In the genomic region with DNA sequence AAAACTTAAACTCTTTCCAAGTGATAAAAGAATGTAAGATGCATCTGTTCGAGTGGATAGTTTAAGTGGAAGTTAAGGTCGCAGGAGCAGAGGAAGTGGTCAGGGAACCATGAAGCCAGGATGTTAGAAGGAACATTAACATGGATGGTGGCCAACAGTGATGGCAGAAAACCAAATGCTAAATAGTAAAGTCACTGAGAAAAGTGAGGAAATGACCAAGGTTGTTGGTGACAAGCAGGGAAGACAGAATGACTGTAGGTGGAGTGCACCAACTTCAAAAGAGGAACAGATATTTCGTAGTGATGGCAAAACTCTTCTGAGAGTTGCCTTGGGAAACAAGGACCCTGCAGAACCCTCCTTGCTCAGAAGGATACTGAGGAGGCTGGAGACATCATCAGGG, we compare ENCODE assay signal across 14 cellular contexts.
DNase-seq lines count a peak whose midpoint lies in the region; ATAC-seq and TF ChIP-seq lines count a peak whose summit lies in the region.
"Had no signal": no experiment of that assay in that cellular context is flagged by ENCODE, and none has a peak within 500 bp of the region (broad histone marks: within the 10 kb centered on the region; RNA-seq: fewer than 3 reads in every experiment).

No MANE protein-coding gene starts in this region.

- H3K9me3 ChIP-seq in gastrocnemius medialis = no peaks in the 10 kb centered on the region

- H3K27ac ChIP-seq in brain microvascular endothelial cell = peak overlapping the region; percentile 18
- peak overlapping the region in 1 of 4 donors; percentile 40 for H3K27ac ChIP-seq in gastrocnemius medialis

- DNase-seq in ELR (ENCODE audit: low read depth) = peak; percentile 22
- peak; percentile 31 to 35 for DNase-seq in Kasumi-1 (lab: John Stamatoyannopoulos, UW)
- DNase-seq in brain microvascular endothelial cell = peak; percentile 42
- DNase-seq in mesothelial cell of epicardium (ENCODE audit: low spot score in 2 of 2, unreplicated experiment in 2 of 2) = no peak
- DNase-seq in GM10248 (ENCODE audit: extremely low spot score) = no peak
- no peak for DNase-seq in gastrocnemius medialis
- no peak for DNase-seq in NCI-H187 (lab: John Stamatoyannopoulos, UW)
- DNase-seq: activated naive CD4-positive, alpha-beta T cell treated with anti-CD3 and anti-CD28 coated beads, Interleukin-2, amount 10 ng/mL, durations not matched to agents 7 days and 5 days; left colon; NCI-H2227 treated with DMSO at 0.1 percent for 48 hours; small intestine; stimulated activated naive CD4-positive, alpha-beta T cell treated with Interleukin-2 at 50 U/mL for 16 hours had no signal

- intact Hi-C loops in gastrocnemius medialis (cut with DNase I; ENCODE audit: low total_unique reads) = no loop called here

- ATAC-seq in gastrocnemius medialis (no peak), HG03457 (IDR thresholded peaks at IDR 0.05; ENCODE audit: unreplicated experiment) (no peak)
- ATAC-seq: HCT116, left colon had no signal

- in situ Hi-C loops in brain microvascular endothelial cell (cut with HindIII; ENCODE audit: low pct_ligation_motif_present, low sequenced_read_pairs) (no loop called here), gastrocnemius medialis (cut with MboI; ENCODE audit: low sequenced_read_pairs in 4 of 4) (loop anchor here in 3 of 4 donors (25.0 kb wide), 2 partner anchors 289 to 764 kb away; partner anchors contain the start of gene CBR4 (in 1 of the 3))

- H3K9me3 Mint-ChIP-seq in mesothelial cell of epicardium = peaks cover 18% of the 10 kb centered on the region
- H3K9me3 Mint-ChIP-seq: activated naive CD4-positive, alpha-beta T cell treated with anti-CD3 and anti-CD28 coated beads, Interleukin-2, amount 10 ng/mL, durations not matched to agents 7 days and 5 days had no signal

- H3K36me3 Mint-ChIP-seq in mesothelial cell of epicardium = peaks cover 44% of the 10 kb centered on the region
- H3K36me3 Mint-ChIP-seq: activated naive CD4-positive, alpha-beta T cell treated with anti-CD3 and anti-CD28 coated beads, Interleukin-2, amount 10 ng/mL, durations not matched to agents 7 days and 5 days had no signal

- H3K27me3 ChIP-seq in brain microvascular endothelial cell (replicated peaks) (no peaks in the 10 kb centered on the region), gastrocnemius medialis (no peaks in the 10 kb centered on the region)

- H3K36me3 ChIP-seq in brain microvascular endothelial cell (replicated peaks) (no peaks in the 10 kb centered on the region), gastrocnemius medialis (no peaks in the 10 kb centered on the region)

- no peak for TF ChIP-seq POLR2A in gastrocnemius medialis (IDR thresholded peaks at IDR 0.05)

- H3K4me1 Mint-ChIP-seq in mesothelial cell of epicardium = peaks cover 5% of the 10 kb centered on the region

- peak overlapping the region; percentile 45 for H3K27ac Mint-ChIP-seq in mesothelial cell of epicardium
- H3K27ac Mint-ChIP-seq: activated naive CD4-positive, alpha-beta T cell treated with anti-CD3 and anti-CD28 coated beads, Interleukin-2, amount 10 ng/mL, durations not matched to agents 7 days and 5 days had no signal

- no peak for TF ChIP-seq CTCF in brain microvascular endothelial cell (IDR thresholded peaks at IDR 0.05; ENCODE audit: low read depth, low read length, missing control alignments)
- no peak for TF ChIP-seq CTCF in mesothelial cell of epicardium (IDR thresholded peaks at IDR 0.05; ENCODE audit: unreplicated experiment)
- no peak for TF ChIP-seq CTCF in GM10248 (IDR thresholded peaks at IDR 0.05; ENCODE audit: control extremely low read depth, extremely low read depth, low read depth, missing control alignments)
- no peak for TF ChIP-seq CTCF in gastrocnemius medialis (IDR thresholded peaks at IDR 0.05 in 4 of 5, conservative IDR thresholded peaks at IDR 0.05 in 1 of 5)

- POLR2A ChIA-PET in GM10248 (lab: Yijun Ruan, JAX) = no interaction called here

- H3K27me3 Mint-ChIP-seq in mesothelial cell of epicardium (ENCODE audit: low read depth) = no peaks in the 10 kb centered on the region
- H3K27me3 Mint-ChIP-seq: activated naive CD4-positive, alpha-beta T cell treated with anti-CD3 and anti-CD28 coated beads, Interleukin-2, amount 10 ng/mL, durations not matched to agents 7 days and 5 days had no signal

- H3K4me3 ChIP-seq in brain microvascular endothelial cell (ENCODE audit: low read depth, low read length) = no peak overlapping the region
- H3K4me3 ChIP-seq in gastrocnemius medialis = no peak overlapping the region

- no peak overlapping the region for H3K4me3 Mint-ChIP-seq in mesothelial cell of epicardium
- H3K4me3 Mint-ChIP-seq: activated naive CD4-positive, alpha-beta T cell treated with anti-CD3 and anti-CD28 coated beads, Interleukin-2, amount 10 ng/mL, durations not matched to agents 7 days and 5 days had no signal

- CTCF ChIA-PET in GM10248 (lab: Yijun Ruan, JAX) = no interaction called here

- H3K4me1 ChIP-seq in gastrocnemius medialis = peaks cover 2 to 4% of the 10 kb centered on the region in 2 donors

Comparison
In these comparisons a context has a peak if more than half of its experiments do, and no peak if none do; other contexts are left out.
1. DNase-seq: peak in ELR (single experiment), Kasumi-1 (2 of 2) and brain microvascular endothelial cell (single experiment); none in mesothelial cell of epicardium (0 of 2), GM10248 (single experiment), gastrocnemius medialis (0 of 2) and NCI-H187 (0 of 2).